20 cellular contexts compared by ENCODE assay signal in genomic region chr16:30846649-30847402, GRCh38. TPM values are rescaled to one million over a fixed set of nuclear protein-coding genes. Genes with fewer than 3 reads are reported as not detected.
A peak's percentile ranks its signal among the peaks of the same experiment; 100 is the strongest.
DNase-seq lines count a peak whose midpoint lies in the region; ATAC-seq and TF ChIP-seq lines count a peak whose summit lies in the region.
"Had no signal": no experiment of that assay in that cellular context is flagged by ENCODE, and none has a peak within 500 bp of the region (broad histone marks: within the 10 kb centered on the region; RNA-seq: fewer than 3 reads in every experiment).

No MANE protein-coding gene starts in this region.

- H3K27ac Mint-ChIP-seq in WTC11 (no peak overlapping the region), neural progenitor cell (no peak overlapping the region)

- H3K27me3 ChIP-seq in heart left ventricle (no peaks in the 10 kb centered on the region), neural progenitor cell (no peaks in the 10 kb centered on the region)
- H3K27me3 ChIP-seq: BLaER1 had no signal

- TF ChIP-seq CTCF in heart left ventricle (IDR thresholded peaks at IDR 0.05) (no peak), GM10248 (IDR thresholded peaks at IDR 0.05; ENCODE audit: control extremely low read depth, extremely low read depth, low read depth, missing control alignments) (no peak), WTC11 (IDR thresholded peaks at IDR 0.05) (no peak), neural progenitor cell (IDR thresholded peaks at IDR 0.05) (no peak)

- ATAC-seq in heart left ventricle (peak in 3 of 4 donors; percentile 41 to 71 (median 52)), left cardiac atrium (no peak), WTC11 (no peak)
- ATAC-seq: PC-3 had no signal

- H3K27me3 Mint-ChIP-seq in WTC11 (ENCODE audit: low read depth) (peaks cover 24% of the 10 kb centered on the region), neural progenitor cell (ENCODE audit: insufficient read depth, low read depth) (peaks cover 4% of the 10 kb centered on the region)
- H3K27me3 Mint-ChIP-seq: CD4-positive, alpha-beta memory T cell had no signal

- H3K9me3 ChIP-seq in heart left ventricle: no peaks in the 10 kb centered on the region
- no peaks in the 10 kb centered on the region for H3K9me3 ChIP-seq in neural progenitor cell (ENCODE audit: low read depth)
- H3K9me3 ChIP-seq: BLaER1 had no signal

- peaks cover 4% of the 10 kb centered on the region for H3K4me1 Mint-ChIP-seq in WTC11
- H3K4me1 Mint-ChIP-seq in neural progenitor cell: peaks cover 10% of the 10 kb centered on the region

- no peak overlapping the region for H3K9ac ChIP-seq in neural progenitor cell
- H3K9ac ChIP-seq: BLaER1 had no signal

- H3K9me3 Mint-ChIP-seq in WTC11: peaks cover 5% of the 10 kb centered on the region
- peaks cover 4% of the 10 kb centered on the region for H3K9me3 Mint-ChIP-seq in neural progenitor cell
- H3K9me3 Mint-ChIP-seq: CD4-positive, alpha-beta memory T cell had no signal

- H3K27ac ChIP-seq in heart left ventricle (peak overlapping the region in 4 of 12 donors; percentile 13 to 51 (median 26)), neural progenitor cell (no peak overlapping the region)
- H3K27ac ChIP-seq: BLaER1, HL-60 had no signal

- DNase-seq in heart left ventricle (peak in 4 of 5 donors; percentile 32 to 52 (median 40)), left cardiac atrium (no peak), GM10248 (ENCODE audit: extremely low spot score) (peak; percentile 2), WTC11 (ENCODE audit: low spot score) (no peak), neural progenitor cell (ENCODE audit: low spot score) (peak; percentile 11), HCEC 1CT (no peak), germinal center (ENCODE audit: low spot score) (no peak), NCI-H510A (lab: John Stamatoyannopoulos, UW) (no peak)
- DNase-seq: CD4-positive, alpha-beta memory T cell; H7; KBM-7; NCI-H1105; NCI-H2081; NCI-H2171 treated with DMSO at 0.1 percent for 48 hours; NCI-H510A treated with DMSO at 0.1 percent for 48 hours; NCI-H774; PC-3; RPMI8226 had no signal

- H3K4me3 Mint-ChIP-seq in WTC11: no peak overlapping the region
- no peak overlapping the region for H3K4me3 Mint-ChIP-seq in neural progenitor cell
- H3K4me3 Mint-ChIP-seq: CD4-positive, alpha-beta memory T cell had no signal

- H3K4me3 ChIP-seq in heart left ventricle (no peak overlapping the region), neural progenitor cell (no peak overlapping the region)
- H3K4me3 ChIP-seq: BLaER1 had no signal

- peaks cover 11% of the 10 kb centered on the region for H3F3A ChIP-seq in neural progenitor cell (ENCODE audit: low read depth)

- H2AFZ ChIP-seq in neural progenitor cell (replicated peaks): no peak overlapping the region

- TF ChIP-seq POLR2A in heart left ventricle (IDR thresholded peaks at IDR 0.05): no peak

- WGBS in heart left ventricle, 4 donors: 51 to 68% (median 64%) methylated on average over 4 of the region's 4 CpGs

- H3K4me1 ChIP-seq in heart left ventricle (peaks cover 0 to 25% (median 9%) of the 10 kb centered on the region in 12 donors), neural progenitor cell (no peaks in the 10 kb centered on the region)

- POLR2A ChIA-PET in GM10248 (lab: Yijun Ruan, JAX) (no interaction called here), WTC11 (lab: Charles Lee) (interaction anchor here (0.6 to 1.5 kb wide), 2 partner anchors 9 to 71 kb away, joined by 3 to 5 read pairs; no protein-coding TSS in a partner anchor)

- H3K36me3 ChIP-seq in heart left ventricle: peaks cover 0 to 7% (median 0%) of the 10 kb centered on the region in 9 donors
- H3K36me3 ChIP-seq in neural progenitor cell: no peaks in the 10 kb centered on the region
- H3K36me3 ChIP-seq: BLaER1 had no signal

- intact Hi-C loops in heart left ventricle (cut with DNase I) (loop anchor here in 5 of 10 donors (5.0 to 10.0 kb wide), 2 partner anchors 55 to 1018 kb away; no protein-coding TSS in a partner anchor), left cardiac atrium (cut with DNase I) (no loop called here)

- H3K4me2 ChIP-seq in neural progenitor cell: no peak overlapping the region
- H3K4me2 ChIP-seq: BLaER1 had no signal

- CTCF ChIA-PET in GM10248 (lab: Yijun Ruan, JAX): interaction anchor here (1.2 to 5.0 kb wide), 11 partner anchors 7 to 94 kb away, joined by 3 to 73 read pairs (median 24); partner anchors contain the start of gene BCL7C
- CTCF ChIA-PET in WTC11 (lab: Charles Lee): interaction anchor here (0.9 to 4.4 kb wide), 6 partner anchors 9 to 96 kb away, joined by 3 to 95 read pairs (median 26); no protein-coding TSS in a partner anchor

- H3K36me3 Mint-ChIP-seq in WTC11 (peaks cover 4% of the 10 kb centered on the region), neural progenitor cell (peaks cover 7% of the 10 kb centered on the region)
- H3K36me3 Mint-ChIP-seq: CD4-positive, alpha-beta memory T cell had no signal

- H3K79me2 ChIP-seq in neural progenitor cell (ENCODE audit: low read depth): no peaks in the 10 kb centered on the region

- H4K20me1 ChIP-seq in neural progenitor cell (ENCODE audit: low read depth): no peaks in the 10 kb centered on the region
- H4K20me1 ChIP-seq: BLaER1 had no signal

TF ChIP-seq in WTC11, 78 proteins besides CTCF, POLR2A, EP300 and RAD21:
- TF ChIP-seq USF1 (CRISPR knock-in tag; IDR thresholded peaks at IDR 0.05) (0 out of 2 replicates have a peak, but pooled peaks have one; percentile 33), USF2 (CRISPR knock-in tag; IDR thresholded peaks at IDR 0.05) (peak; percentile 56), ATF6 (CRISPR knock-in tag; IDR thresholded peaks at IDR 0.05) (no peak)

RNA-seq across cellular contexts. Expression of gene BCL7C, which starts 47.1 kb away (rescaled TPM):
- total RNA-seq in heart left ventricle: 10 to 100 TPM; 23.1 to 35.5 (median 28.1) TPM
- 10 to 100 TPM; 30.5 to 43.4 TPM for polyA plus RNA-seq in heart left ventricle
- total RNA-seq in left cardiac atrium: 10 to 100 TPM; 20.9 to 27.9 TPM
- total RNA-seq in WTC11 (2021): 18.3 to 20.3 TPM (median 18.7 TPM) in 3 replicates
- 18.3 and 32.1 TPM in 2 replicates for total RNA-seq in neural progenitor cell (ENCODE audit: low replicate concordance)

RNA-seq across cellular contexts. Expression of gene CTF1, which starts 49.6 kb away (rescaled TPM):
- total RNA-seq in heart left ventricle (10 to 100 TPM in 5 of 9 donors, 1 to 10 TPM in 4; 6.4 to 22.2 (median 12.2) TPM), left cardiac atrium (1 to 10 TPM; 6.8 to 7.3 TPM), WTC11 (2021) (1.4 to 1.9 TPM (median 1.6 TPM) in 3 replicates), neural progenitor cell (ENCODE audit: low replicate concordance) (0.39 and 1.5 TPM in 2 replicates)
- 10 to 100 TPM in 1 of 2 donors, 1 to 10 TPM in 1; 3.7 to 13.5 TPM for polyA plus RNA-seq in heart left ventricle
- polyA plus RNA-seq: CD4-positive, alpha-beta memory T cell had no signal

RNA-seq across cellular contexts. Expression of gene ZNF629, which starts 59.8 kb away (rescaled TPM):
- 10 to 100 TPM; 14.3 to 30.9 (median 22.7) TPM for total RNA-seq in heart left ventricle
- 10 to 100 TPM; 11.2 to 14.9 TPM for polyA plus RNA-seq in heart left ventricle
- 10 to 100 TPM; 16.6 to 28.3 TPM for total RNA-seq in left cardiac atrium
- 18.7 to 20.0 TPM (median 19.7 TPM) in 3 replicates for total RNA-seq in WTC11 (2021)
- 13.7 and 24.5 TPM in 2 replicates for total RNA-seq in neural progenitor cell (ENCODE audit: low replicate concordance)

Comparison
In these comparisons a context has a peak if more than half of its experiments do, and no peak if none do; other contexts are left out.
1. ATAC-seq: peak in heart left ventricle (3 of 4); none in left cardiac atrium (0 of 2) and WTC11 (single experiment).
2. DNase-seq: peak in heart left ventricle (4 of 5), GM10248 (single experiment) and neural progenitor cell (single experiment); none in left cardiac atrium (single experiment), WTC11 (single experiment), HCEC 1CT (single experiment), germinal center (single experiment) and NCI-H510A (single experiment).